8 cellular contexts compared by ENCODE assay signal in the genomic region with DNA sequence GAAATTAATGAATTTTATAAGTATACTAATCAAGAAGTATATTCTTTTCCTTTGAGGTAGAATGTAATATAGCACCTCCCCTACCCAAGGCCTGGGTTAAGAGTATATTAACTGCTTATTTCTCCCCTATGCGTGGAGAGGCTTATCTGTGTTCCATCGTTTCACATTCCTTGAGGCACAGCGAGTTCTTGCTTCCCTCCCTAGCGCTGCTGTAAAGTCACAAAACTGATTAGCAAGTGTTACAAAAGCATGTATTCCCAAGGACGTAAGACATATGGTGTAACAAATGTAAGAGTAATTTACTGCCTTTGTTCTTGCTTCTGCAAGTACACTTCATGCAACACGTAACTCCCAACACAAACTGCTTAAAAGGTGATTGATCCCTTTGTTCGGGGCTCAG. TPM values are rescaled to one million over a fixed set of nuclear protein-coding genes. Genes with fewer than 3 reads are reported as not detected.
DNase-seq lines count a peak whose midpoint lies in the region; ATAC-seq and TF ChIP-seq lines count a peak whose summit lies in the region.

No MANE protein-coding gene starts in this region.

- ATAC-seq in natural killer cell = no peak

- intact Hi-C loops in natural killer cell (cut with micrococcal nuclease) = loop anchor here (2.0 to 10.0 kb wide), 3 partner anchors 179 to 393 kb away; partner anchors contain the start of genes AKAP9, PEX1 and RBM48

- peaks cover 35 to 36% of the 10 kb centered on the region in 2 donors for H3K4me1 Mint-ChIP-seq in natural killer cell

- peak overlapping the region; percentile 80 for H3K4me3 ChIP-seq in NB4 (ENCODE audit: low read depth, low read length)

- peak overlapping the region; percentile 98 for H3K4me3 Mint-ChIP-seq in natural killer cell

- no peaks in the 10 kb centered on the region for H3K27me3 Mint-ChIP-seq in natural killer cell (ENCODE audit: low read depth in 2 of 2)

- DNase-seq in NB4 (ENCODE audit: low read depth) (peak; percentile 19), cerebellar cortex (ENCODE audit: low spot score) (peak; percentile 25), natural killer cell (no peak), HK-2 (ENCODE audit: unreplicated experiment) (no peak), NCI-H2171 (lab: John Stamatoyannopoulos, UW) (no peak), CD1c-positive myeloid dendritic cell (ENCODE audit: extremely low spot score) (no peak)
- DNase-seq in activated CD4-positive, alpha-beta T cell treated with anti-CD3 and anti-CD28 coated beads, Interleukin-2, amount 50 U/mL, for 1 hour = no peak

- H3K27ac Mint-ChIP-seq in natural killer cell = peak overlapping the region; percentile 99

- TF ChIP-seq CTCF in C4-2B (conservative IDR thresholded peaks at IDR 0.05) (no peak), NB4 (IDR thresholded peaks at IDR 0.05; ENCODE audit: low read depth, low read length) (no peak), natural killer cell (IDR thresholded peaks at IDR 0.05) (no peak)

- no peaks in the 10 kb centered on the region for H3K36me3 Mint-ChIP-seq in natural killer cell

- peak overlapping the region; percentile 88 for H3K27ac ChIP-seq in C4-2B

- TF ChIP-seq POLR2A in NB4 (IDR thresholded peaks at IDR 0.05; ENCODE audit: extremely low read depth, insufficient read length) = no peak

- no peaks in the 10 kb centered on the region for H3K9me3 Mint-ChIP-seq in natural killer cell

RNA-seq across cellular contexts. Expression of gene CYP51A1, which starts 1.2 kb away (rescaled TPM):
- total RNA-seq in natural killer cell = 10 to 100 TPM; 37.2 to 53.0 (median 49.3) TPM

RNA-seq across cellular contexts. Expression of gene LRRD1, which starts 43.5 kb away (rescaled TPM):
- total RNA-seq in natural killer cell = not detected

Comparison
In these comparisons a context has a peak if more than half of its experiments do, and no peak if none do; other contexts are left out.
1. DNase-seq: peak in NB4 (single experiment) and cerebellar cortex (single experiment); none in natural killer cell (single experiment), HK-2 (single experiment), NCI-H2171 (single experiment), CD1c-positive myeloid dendritic cell (single experiment) and activated CD4-positive, alpha-beta T cell treated with anti-CD3 and anti-CD28 coated beads, Interleukin-2, amount 50 U/mL, for 1 hour (single experiment).